ENCODE assay signal across 12 cellular contexts in the genomic region with DNA sequence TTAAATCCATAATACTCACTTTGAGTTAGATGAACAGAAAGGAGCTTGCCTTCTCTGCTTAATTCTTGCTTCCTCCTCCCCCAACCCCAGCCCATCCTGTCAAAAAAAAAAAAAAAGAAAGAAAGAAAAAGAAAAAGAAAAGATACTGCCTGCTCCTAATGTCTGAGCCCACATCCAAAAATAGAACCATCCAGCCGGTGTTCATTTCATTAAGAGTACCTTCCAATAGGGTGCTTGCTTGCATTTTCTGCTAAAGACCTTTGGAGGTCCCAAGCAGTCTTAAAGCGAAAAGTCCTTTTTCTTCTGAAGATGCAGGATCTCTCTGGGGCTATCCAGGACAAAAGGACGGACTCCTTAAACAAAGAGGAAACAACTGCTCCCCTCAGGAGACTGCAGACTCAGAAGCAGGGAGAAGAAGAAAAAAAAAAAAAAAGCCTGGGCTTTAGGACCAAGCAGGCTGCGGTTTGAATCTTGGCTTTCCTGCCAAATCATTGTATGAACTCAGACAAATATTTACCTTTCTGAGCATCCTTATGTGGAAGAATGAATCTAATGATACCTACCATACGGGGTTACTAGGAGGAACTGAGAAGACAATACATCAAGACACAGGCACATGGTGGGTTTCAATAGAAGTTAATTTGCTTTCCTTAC.
A peak's percentile ranks its signal among the peaks of the same experiment; 100 is the strongest.
DNase-seq lines count a peak whose midpoint lies in the region; TF ChIP-seq lines count a peak whose summit lies in the region.
"Had no signal": no experiment of that assay in that cellular context is flagged by ENCODE, and none has a peak within 500 bp of the region (broad histone marks: within the 10 kb centered on the region; RNA-seq: fewer than 3 reads in every experiment).

No MANE protein-coding gene starts in this region.

- CTCF ChIA-PET in MCF 10A (lab: Yijun Ruan, JAX) = no interaction called here

- TF ChIP-seq CTCF in MCF 10A (IDR thresholded peaks at IDR 0.05; ENCODE audit: unreplicated experiment) (no peak), breast epithelium (IDR thresholded peaks at IDR 0.05) (no peak), uterus (IDR thresholded peaks at IDR 0.05) (no peak)

- POLR2A ChIA-PET in MCF 10A (lab: Yijun Ruan, JAX) = interaction anchor here (0.6 kb wide), 1 partner anchor 475 kb away, joined by 3 read pairs; no protein-coding TSS in a partner anchor

- H3K4me3 ChIP-seq in breast epithelium (no peak overlapping the region), uterus (no peak overlapping the region)
- H3K4me3 ChIP-seq: suprapubic skin had no signal

- H3K4me1 ChIP-seq in breast epithelium = peaks cover 0 to 15% of the 10 kb centered on the region in 2 donors
- peaks cover 5 to 16% of the 10 kb centered on the region in 2 donors for H3K4me1 ChIP-seq in uterus

- intact Hi-C loops in MCF 10A (cut with micrococcal nuclease) = no loop called here
- intact Hi-C loops in breast epithelium (cut with DNase I; ENCODE audit: low total_unique reads) = no loop called here
- intact Hi-C loops in uterus (cut with DNase I; ENCODE audit: low total_unique reads) = no loop called here

- H3K36me3 ChIP-seq in breast epithelium (no peaks in the 10 kb centered on the region), uterus (no peaks in the 10 kb centered on the region)
- H3K36me3 ChIP-seq: suprapubic skin had no signal

- no peaks in the 10 kb centered on the region for H3K27me3 Mint-ChIP-seq in MCF 10A (ENCODE audit: insufficient read depth, unreplicated experiment)
- H3K27me3 Mint-ChIP-seq: activated CD8-positive, alpha-beta memory T cell treated with anti-CD3 and anti-CD28 coated beads, Interleukin-2, amount 10 ng/mL, durations not matched to agents 7 days and 5 days had no signal

- H3K27me3 ChIP-seq in breast epithelium = no peaks in the 10 kb centered on the region
- no peaks in the 10 kb centered on the region for H3K27me3 ChIP-seq in uterus
- H3K27me3 ChIP-seq: suprapubic skin had no signal

- H3K9me3 Mint-ChIP-seq in MCF 10A (ENCODE audit: unreplicated experiment) = no peaks in the 10 kb centered on the region

- DNase-seq in MCF 10A (ENCODE audit: unreplicated experiment) (peak; percentile 24), breast epithelium (ENCODE audit: low spot score in 2 of 2) (no peak), RPMI7951 (ENCODE audit: low read depth) (peak; percentile 51), iPS DF 19.7 (ENCODE audit: low read depth, low spot score) (peak; percentile 40), uterus (no peak), germinal center (ENCODE audit: low spot score) (no peak), NOMO-1 treated with DMSO at 0.1 percent for 48 hours (lab: John Stamatoyannopoulos, UW; ENCODE audit: unreplicated experiment) (no peak), GF-D8 (lab: John Stamatoyannopoulos, UW) (no peak)
- DNase-seq: activated CD8-positive, alpha-beta memory T cell treated with anti-CD3 and anti-CD28 coated beads, Interleukin-2, amount 10 ng/mL, durations not matched to agents 7 days and 5 days; effector CD4-positive, alpha-beta T cell; hypothalamus had no signal

- H3K36me3 Mint-ChIP-seq in MCF 10A (ENCODE audit: insufficient read depth, unreplicated experiment) = no peaks in the 10 kb centered on the region
- H3K36me3 Mint-ChIP-seq: activated CD8-positive, alpha-beta memory T cell treated with anti-CD3 and anti-CD28 coated beads, Interleukin-2, amount 10 ng/mL, durations not matched to agents 7 days and 5 days had no signal

- H3K4me3 Mint-ChIP-seq in MCF 10A (ENCODE audit: unreplicated experiment) = no peak overlapping the region
- H3K4me3 Mint-ChIP-seq: activated CD8-positive, alpha-beta memory T cell treated with anti-CD3 and anti-CD28 coated beads, Interleukin-2, amount 10 ng/mL, durations not matched to agents 7 days and 5 days had no signal

- H3K27ac ChIP-seq in breast epithelium = no peak overlapping the region
- peak overlapping the region; percentile 18 to 70 for H3K27ac ChIP-seq in uterus
- H3K27ac ChIP-seq: suprapubic skin had no signal

- no peak overlapping the region for H3K27ac Mint-ChIP-seq in MCF 10A (ENCODE audit: low read depth, unreplicated experiment)
- H3K27ac Mint-ChIP-seq: activated CD8-positive, alpha-beta memory T cell treated with anti-CD3 and anti-CD28 coated beads, Interleukin-2, amount 10 ng/mL, durations not matched to agents 7 days and 5 days had no signal

- peaks cover 14% of the 10 kb centered on the region for H3K4me1 Mint-ChIP-seq in MCF 10A (ENCODE audit: insufficient read depth, unreplicated experiment)
- H3K4me1 Mint-ChIP-seq: activated CD8-positive, alpha-beta memory T cell treated with anti-CD3 and anti-CD28 coated beads, Interleukin-2, amount 10 ng/mL, durations not matched to agents 7 days and 5 days had no signal

- no peak for TF ChIP-seq POLR2A in breast epithelium (IDR thresholded peaks at IDR 0.05)
- TF ChIP-seq POLR2A in uterus (IDR thresholded peaks at IDR 0.05) = no peak

- no TSS peak for BruUV-seq in MCF 10A (replicated peaks; lab: Mats Ljungman, UMichigan)

- H3K9me3 ChIP-seq in breast epithelium (no peaks in the 10 kb centered on the region), uterus (no peaks in the 10 kb centered on the region)
- H3K9me3 ChIP-seq: suprapubic skin had no signal

Comparison
In these comparisons a context has a peak if more than half of its experiments do, and no peak if none do; other contexts are left out.
1. DNase-seq: peak in MCF 10A (single experiment), RPMI7951 (single experiment) and iPS DF 19.7 (single experiment); none in breast epithelium (0 of 2), uterus (0 of 2), germinal center (single experiment), NOMO-1 treated with DMSO at 0.1 percent for 48 hours (single experiment) and GF-D8 (single experiment).
2. H3K27ac ChIP-seq: peak in uterus (2 of 2); none in breast epithelium (0 of 2).